ENCODE assay signal across 11 cellular contexts in genomic region chr19:56108447-56109195, GRCh38. TPM values are rescaled to one million over a fixed set of nuclear protein-coding genes. Genes with fewer than 3 reads are reported as not detected.
A peak's percentile ranks its signal among the peaks of the same experiment; 100 is the strongest.
DNase-seq lines count a peak whose midpoint lies in the region; ATAC-seq, FAIRE-seq and TF ChIP-seq lines count a peak whose summit lies in the region.
"Had no signal": no experiment of that assay in that cellular context is flagged by ENCODE, and none has a peak within 500 bp of the region (broad histone marks: within the 10 kb centered on the region; RNA-seq: fewer than 3 reads in every experiment).

No MANE protein-coding gene starts in this region.

- TF ChIP-seq CTCF in activated B cell treated with CpG ODN at 0.5 μM for 24 hours (IDR thresholded peaks at IDR 0.05), result no peak
- TF ChIP-seq CTCF in esophagus muscularis mucosa (IDR thresholded peaks at IDR 0.05), result no peak
- no peak for TF ChIP-seq CTCF in thoracic aorta (IDR thresholded peaks at IDR 0.05)
- TF ChIP-seq CTCF in kidney (IDR thresholded peaks at IDR 0.05; ENCODE audit: borderline replicate concordance, extremely low read depth, insufficient read depth), result no peak

- no peak for TF ChIP-seq EP300 in esophagus muscularis mucosa (IDR thresholded peaks at IDR 0.05)

- peaks cover 17% of the 10 kb centered on the region for H3K36me3 Mint-ChIP-seq in activated B cell treated with CpG ODN at 0.5 μM for 24 hours (ENCODE audit: low read depth)
- peaks cover 0 to 15% (median 0%) of the 10 kb centered on the region in 3 donors for H3K36me3 Mint-ChIP-seq in CD8-positive, alpha-beta memory T cell

- ATAC-seq in activated B cell treated with CpG ODN at 0.5 μM for 24 hours (ENCODE audit: low read depth) (no peak), thoracic aorta (ENCODE audit: insufficient number of reproducible peaks, low FRiP score, low read depth) (no peak)

- peak overlapping the region; percentile 44 for H3K9ac ChIP-seq in muscle layer of colon (ENCODE audit: low read length)
- no peak overlapping the region for H3K9ac ChIP-seq in kidney (ENCODE audit: low read length in 2 of 2)

- WGBS in esophagus muscularis mucosa, result 35% methylated on average over 22 of the region's 24 CpGs

- DNase-seq in activated B cell treated with CpG ODN at 0.5 μM for 24 hours, result no peak
- no peak for DNase-seq in esophagus muscularis mucosa (ENCODE audit: extremely low spot score)
- DNase-seq in thoracic aorta (ENCODE audit: low spot score), result no peak
- no peak for DNase-seq in kidney
- no peak for DNase-seq in SHP77 treated with DMSO at 0.1 percent for 48 hours (lab: John Stamatoyannopoulos, UW)
- no peak for DNase-seq in CD8-positive, alpha-beta memory T cell
- DNase-seq in NCI-H1694 (lab: John Stamatoyannopoulos, UW), result no peak
- DNase-seq: activated T-cell treated with anti-CD3 and anti-CD28 coated beads, Interleukin-2, amount 50 U/mL, for 48 hours; T-helper 2 cell had no signal

- H3K4me3 ChIP-seq in esophagus muscularis mucosa, result peak overlapping the region; percentile 40 to 48 (median 45)
- H3K4me3 ChIP-seq in muscle layer of colon (ENCODE audit: low read depth in 1 of 2, low read length in 2 of 2), result peak overlapping the region in 1 of 2 donors; percentile 37
- peak overlapping the region; percentile 61 for H3K4me3 ChIP-seq in thoracic aorta
- no peak overlapping the region for H3K4me3 ChIP-seq in kidney (ENCODE audit: low read length in 2 of 2)
- no peak overlapping the region for H3K4me3 ChIP-seq in CD8-positive, alpha-beta memory T cell (ENCODE audit: low read length)

- no peak for TF ChIP-seq POLR2A in esophagus muscularis mucosa (IDR thresholded peaks at IDR 0.05; ENCODE audit: low read depth)

- peak overlapping the region; percentile 72 for H3K27ac Mint-ChIP-seq in activated B cell treated with CpG ODN at 0.5 μM for 24 hours
- H3K27ac Mint-ChIP-seq in CD8-positive, alpha-beta memory T cell, result peak overlapping the region in 2 of 8 donors; percentile 60 to 81

- H3K27me3 ChIP-seq in esophagus muscularis mucosa (no peaks in the 10 kb centered on the region), muscle layer of colon (ENCODE audit: control insufficient read depth in 1 of 2, insufficient read depth in 2 of 2, low read length in 2 of 2) (no peaks in the 10 kb centered on the region), thoracic aorta (replicated peaks; ENCODE audit: insufficient read depth) (no peaks in the 10 kb centered on the region)
- no peaks in the 10 kb centered on the region for H3K27me3 ChIP-seq in CD8-positive, alpha-beta memory T cell (ENCODE audit: insufficient read depth, low read length, poor library complexity, severe bottlenecking)

- POLR2A ChIA-PET in activated B cell treated with CpG ODN at 0.5 μM for 24 hours (lab: Charles Lee), result interaction anchor here (0.6 to 0.8 kb wide), 3 partner anchors 25 to 476 kb away, joined by 4 to 8 read pairs (median 5); partner anchors contain the start of gene ZNF444
- POLR2A ChIA-PET in CD8-positive, alpha-beta memory T cell (lab: Charles Lee), result no interaction called here

- H3K9me3 ChIP-seq in esophagus muscularis mucosa (no peaks in the 10 kb centered on the region), muscle layer of colon (ENCODE audit: low read length) (no peaks in the 10 kb centered on the region), thoracic aorta (no peaks in the 10 kb centered on the region), kidney (ENCODE audit: control insufficient read depth in 1 of 2, low read length in 2 of 2) (no peaks in the 10 kb centered on the region)
- no peaks in the 10 kb centered on the region for H3K9me3 ChIP-seq in CD8-positive, alpha-beta memory T cell (ENCODE audit: low read length)

- FAIRE-seq in kidney (lab: Jason Lieb, UNC), result no peak
- FAIRE-seq: endometrium had no signal

- CTCF ChIA-PET in activated B cell treated with CpG ODN at 0.5 μM for 24 hours (lab: Charles Lee), result no interaction called here
- CTCF ChIA-PET in CD8-positive, alpha-beta memory T cell (lab: Charles Lee), result no interaction called here

- H3K36me3 ChIP-seq in esophagus muscularis mucosa (peaks cover 0 to 6% (median 2%) of the 10 kb centered on the region in 4 donors), muscle layer of colon (ENCODE audit: insufficient read depth, low read length) (no peaks in the 10 kb centered on the region), thoracic aorta (no peaks in the 10 kb centered on the region), kidney (ENCODE audit: control insufficient read depth in 1 of 2, insufficient read depth in 2 of 2, low read length in 2 of 2) (peaks cover 0 to 2% of the 10 kb centered on the region in 2 donors)
- no peaks in the 10 kb centered on the region for H3K36me3 ChIP-seq in CD8-positive, alpha-beta memory T cell (ENCODE audit: insufficient read depth, low read length)

- no peaks in the 10 kb centered on the region for H3K27me3 Mint-ChIP-seq in activated B cell treated with CpG ODN at 0.5 μM for 24 hours
- H3K27me3 Mint-ChIP-seq in CD8-positive, alpha-beta memory T cell, result peaks cover 0 to 2% of the 10 kb centered on the region in 2 donors

- H3K27ac ChIP-seq in esophagus muscularis mucosa (replicated peaks in 1 of 4) (peak overlapping the region; percentile 81 to 87 (median 84)), muscle layer of colon (ENCODE audit: low read depth, low read length) (peak overlapping the region; percentile 65), thoracic aorta (no peak overlapping the region), kidney (ENCODE audit: low read depth in 2 of 2, low read length in 2 of 2) (no peak overlapping the region)
- no peak overlapping the region for H3K27ac ChIP-seq in CD8-positive, alpha-beta memory T cell (ENCODE audit: low read depth, low read length)

- H3K4me1 ChIP-seq in esophagus muscularis mucosa, result peaks cover 89 to 94% (median 92%) of the 10 kb centered on the region in 4 donors
- peaks cover 65% of the 10 kb centered on the region for H3K4me1 ChIP-seq in muscle layer of colon (ENCODE audit: insufficient read depth, low read length)
- H3K4me1 ChIP-seq in thoracic aorta (ENCODE audit: control insufficient read depth in 1 of 2, low read depth in 2 of 2), result peaks cover 29 to 75% of the 10 kb centered on the region in 2 donors
- peaks cover 30 to 49% of the 10 kb centered on the region in 2 donors for H3K4me1 ChIP-seq in kidney (ENCODE audit: control insufficient read depth in 1 of 2, insufficient read depth in 1 of 2, low read depth in 1 of 2, low read length in 2 of 2)
- peaks cover 22% of the 10 kb centered on the region for H3K4me1 ChIP-seq in CD8-positive, alpha-beta memory T cell (ENCODE audit: insufficient read depth, low read length)

- H3K4me3 Mint-ChIP-seq in activated B cell treated with CpG ODN at 0.5 μM for 24 hours, result peak overlapping the region; percentile 7
- no peak overlapping the region for H3K4me3 Mint-ChIP-seq in CD8-positive, alpha-beta memory T cell

- intact Hi-C loops in activated B cell treated with CpG ODN at 0.5 μM for 24 hours (cut with micrococcal nuclease) (no loop called here), esophagus muscularis mucosa (cut with DNase I) (no loop called here), kidney (cut with DNase I) (loop anchor here (10.0 kb wide), 1 partner anchor 46 kb away; no protein-coding TSS in a partner anchor)

- peaks cover 84% of the 10 kb centered on the region for H3K4me1 Mint-ChIP-seq in activated B cell treated with CpG ODN at 0.5 μM for 24 hours
- H3K4me1 Mint-ChIP-seq in CD8-positive, alpha-beta memory T cell, result peaks cover 32 to 75% (median 40%) of the 10 kb centered on the region in 3 donors

- H3K9me3 Mint-ChIP-seq in activated B cell treated with CpG ODN at 0.5 μM for 24 hours, result no peaks in the 10 kb centered on the region
- no peaks in the 10 kb centered on the region for H3K9me3 Mint-ChIP-seq in CD8-positive, alpha-beta memory T cell

RNA-seq across cellular contexts. Expression of gene ZNF787, which starts 12.5 kb away (rescaled TPM):
- total RNA-seq in activated B cell treated with CpG ODN at 0.5 μM for 24 hours, result 40.8 and 42.3 TPM in 2 replicates
- 10 to 100 TPM; 15.0 to 34.2 (median 28.4) TPM for total RNA-seq in esophagus muscularis mucosa
- total RNA-seq in thoracic aorta, result 10 to 100 TPM; 13.4 to 18.7 TPM
- 31.9 TPM for total RNA-seq in kidney
- 23.0 TPM for polyA plus RNA-seq in kidney (ENCODE audit: insufficient read depth, low read depth, low replicate concordance)
- 10 to 100 TPM; 34.7 to 38.7 TPM for total RNA-seq in CD8-positive, alpha-beta memory T cell
- polyA plus RNA-seq in CD8-positive, alpha-beta memory T cell, result 2.8 TPM

RNA-seq across cellular contexts. Expression of gene ZNF444, which starts 32.5 kb away (rescaled TPM):
- total RNA-seq in activated B cell treated with CpG ODN at 0.5 μM for 24 hours (28.1 and 32.1 TPM in 2 replicates), esophagus muscularis mucosa (10 to 100 TPM; 32.0 to 78.2 (median 52.1) TPM), thoracic aorta (10 to 100 TPM; 28.2 to 31.0 TPM), kidney (28.4 TPM)
- 39.6 TPM for polyA plus RNA-seq in kidney (ENCODE audit: insufficient read depth, low read depth, low replicate concordance)
- 10 to 100 TPM; 24.9 to 26.7 TPM for total RNA-seq in CD8-positive, alpha-beta memory T cell
- polyA plus RNA-seq in CD8-positive, alpha-beta memory T cell, result 19.7 TPM

Comparison
In these comparisons a context has a peak if more than half of its experiments do, and no peak if none do; other contexts are left out.
1. H3K27ac ChIP-seq: peak in esophagus muscularis mucosa (4 of 4) and muscle layer of colon (single experiment); none in thoracic aorta (0 of 2), kidney (0 of 2) and CD8-positive, alpha-beta memory T cell (single experiment).
2. H3K4me3 ChIP-seq: peak in esophagus muscularis mucosa (4 of 4) and thoracic aorta (single experiment); none in kidney (0 of 2) and CD8-positive, alpha-beta memory T cell (single experiment).